17 cellular contexts compared by ENCODE assay signal in genomic region chr10:113329121-113329596, GRCh38.
DNase-seq lines count a peak whose midpoint lies in the region; ATAC-seq and TF ChIP-seq lines count a peak whose summit lies in the region.
"Had no signal": no experiment of that assay in that cellular context is flagged by ENCODE, and none has a peak within 500 bp of the region (broad histone marks: within the 10 kb centered on the region; RNA-seq: fewer than 3 reads in every experiment).

No MANE protein-coding gene starts in this region.

- in situ Hi-C loops in Caki2 (cut with HindIII; ENCODE audit: low pct_unique_long_range_greater_than_20kb, low sequenced_read_pairs), result no loop called here

- no peaks in the 10 kb centered on the region for H3K79me2 ChIP-seq in GM23338 (replicated peaks; ENCODE audit: insufficient read depth)

- TF ChIP-seq CTCF in fibroblast of mammary gland (conservative IDR thresholded peaks at IDR 0.05; ENCODE audit: control insufficient read depth, insufficient read depth, low read depth, low read length) (no peak), GM23338 (conservative IDR thresholded peaks at IDR 0.05; ENCODE audit: low read depth in 2 of 2) (no peak)

- H3K4me1 ChIP-seq in SJSA1 (replicated peaks), result peaks cover 43% of the 10 kb centered on the region
- no peaks in the 10 kb centered on the region for H3K4me1 ChIP-seq in GM23338 (ENCODE audit: insufficient read depth)

- H3K4me2 ChIP-seq in GM23338, result no peak overlapping the region
- H3K4me2 ChIP-seq: KMS-11 had no signal

- no peaks in the 10 kb centered on the region for H3K36me3 Mint-ChIP-seq in GM23338 (ENCODE audit: low read depth)

- DNase-seq in Caki2 (ENCODE audit: low read depth) (peak; percentile 9), SJSA1 (ENCODE audit: low read depth in 1 of 2, low spot score in 2 of 2) (peak in 1 of 2 experiments; percentile 57), fibroblast of mammary gland (ENCODE audit: low read depth) (peak; percentile 86), putamen (ENCODE audit: low spot score) (peak; percentile 42), GM23338 (ENCODE audit: low spot score) (no peak), HUDEP-2 (lab: John Stamatoyannopoulos, UW; ENCODE audit: unreplicated experiment in 76 of 76) (no peak), GM19240 (ENCODE audit: insufficient read length, low spot score) (no peak)
- DNase-seq: activated gamma-delta T cell treated with Interleukin-2 at 50 U/mL for 16 hours, COR-L47, foreskin melanocyte, naive B cell, NCI-H187 treated with DMSO at 0.1 percent for 48 hours, NCI-H774 had no signal

- H3K27me3 Mint-ChIP-seq in GM23338 (ENCODE audit: insufficient read depth, low read depth, poor library complexity), result peaks cover 1% of the 10 kb centered on the region

- H3K4me3 ChIP-seq in SJSA1 (no peak overlapping the region), fibroblast of mammary gland (ENCODE audit: control insufficient read depth, low read depth, low read length) (no peak overlapping the region), GM23338 (no peak overlapping the region)
- H3K4me3 ChIP-seq: right atrium auricular region had no signal

- H3K27ac ChIP-seq in SJSA1 (peak overlapping the region; percentile 5), GM23338 (ENCODE audit: low read depth) (no peak overlapping the region)
- H3K27ac ChIP-seq: KMS-11, right atrium auricular region had no signal

- H3K9me3 ChIP-seq in SJSA1 (replicated peaks), result no peaks in the 10 kb centered on the region
- H3K9me3 ChIP-seq: right atrium auricular region had no signal

- no peak overlapping the region for H3K4me3 Mint-ChIP-seq in GM23338
- H3K4me3 Mint-ChIP-seq: naive B cell; stimulated activated naive CD8-positive, alpha-beta T cell treated with anti-CD3 and anti-CD28 coated beads, Interleukin-15, Interleukin-2, amounts not matched to agents 100 ng/mL and 50 ng/mL, for 24 hours had no signal

- no peaks in the 10 kb centered on the region for H3F3A ChIP-seq in GM23338 (replicated peaks; ENCODE audit: low read depth)

- no peak overlapping the region for H2AFZ ChIP-seq in GM23338

- peaks cover 3% of the 10 kb centered on the region; the same call in 2 of the 3 replicates for H3K9me3 Mint-ChIP-seq in GM23338
- H3K9me3 Mint-ChIP-seq: stimulated activated naive CD8-positive, alpha-beta T cell treated with anti-CD3 and anti-CD28 coated beads, Interleukin-15, Interleukin-2, amounts not matched to agents 100 ng/mL and 50 ng/mL, for 24 hours had no signal

- no peak for ATAC-seq in HG03175 (IDR thresholded peaks at IDR 0.05; ENCODE audit: unreplicated experiment)
- no peak for ATAC-seq in GM23338

- H3K27ac Mint-ChIP-seq in GM23338, result no peak overlapping the region
- H3K27ac Mint-ChIP-seq: naive B cell; stimulated activated naive CD8-positive, alpha-beta T cell treated with anti-CD3 and anti-CD28 coated beads, Interleukin-15, Interleukin-2, amounts not matched to agents 100 ng/mL and 50 ng/mL, for 24 hours had no signal

- H3K9me2 ChIP-seq in GM23338 (ENCODE audit: insufficient read depth), result 0 out of 2 replicates have a peak, but pooled peaks cover 6% of the 10 kb centered on the region

- H4K20me1 ChIP-seq in GM23338 (replicated peaks; ENCODE audit: insufficient read depth), result no peaks in the 10 kb centered on the region

- H3K36me3 ChIP-seq in SJSA1 (no peaks in the 10 kb centered on the region), GM23338 (ENCODE audit: insufficient read depth) (no peaks in the 10 kb centered on the region; the same call in 1 of the 2 replicates)
- H3K36me3 ChIP-seq: right atrium auricular region had no signal

- H3K27me3 ChIP-seq in SJSA1 (replicated peaks) (no peaks in the 10 kb centered on the region), GM23338 (ENCODE audit: insufficient read depth) (no peaks in the 10 kb centered on the region)
- H3K27me3 ChIP-seq: right atrium auricular region had no signal

- peaks cover 13% of the 10 kb centered on the region; the same call in 2 of the 3 replicates for H3K4me1 Mint-ChIP-seq in GM23338
- H3K4me1 Mint-ChIP-seq: naive B cell had no signal

TF ChIP-seq in GM23338, 12 proteins besides CTCF, POLR2A, EP300 and RAD21:
- TF ChIP-seq REST (IDR thresholded peaks at IDR 0.05; ENCODE audit: unreplicated experiment) (no peak), POLR2AphosphoS5 (IDR thresholded peaks at IDR 0.05; ENCODE audit: low read depth) (no peak), EZH2 (IDR thresholded peaks at IDR 0.05; ENCODE audit: low read depth, unreplicated experiment) (no peak), STAT1 (IDR thresholded peaks at IDR 0.05; ENCODE audit: unreplicated experiment) (no peak)
TF ChIP-seq in GM23338: peak in this region for 0.

Comparison
In these comparisons a context has a peak if more than half of its experiments do, and no peak if none do; other contexts are left out.
1. DNase-seq: peak in Caki2 (single experiment), fibroblast of mammary gland (single experiment) and putamen (single experiment); none in GM23338 (single experiment), HUDEP-2 (0 of 76) and GM19240 (single experiment).